Comparison of ENCODE assay signal across 13 cellular contexts in the genomic region with DNA sequence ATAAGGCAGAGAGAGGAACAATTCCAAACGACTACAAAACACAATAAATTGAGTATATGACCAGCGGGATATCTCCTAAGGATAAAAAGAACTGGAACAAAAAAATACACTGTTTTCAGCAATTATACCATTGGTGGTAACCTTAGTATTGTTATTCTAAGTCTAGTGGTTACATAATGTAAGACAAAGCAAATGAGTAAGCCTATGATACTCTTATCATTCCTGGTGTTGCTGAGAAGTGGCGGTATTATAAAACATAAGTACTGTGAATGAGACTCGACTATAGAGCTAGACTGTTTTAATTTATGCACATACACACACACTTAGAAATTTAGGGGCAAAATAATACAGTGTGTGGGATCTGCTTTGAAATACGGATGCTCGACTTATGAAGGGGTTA.
DNase-seq lines count a peak whose midpoint lies in the region; ATAC-seq and TF ChIP-seq lines count a peak whose summit lies in the region.
"Had no signal": no experiment of that assay in that cellular context is flagged by ENCODE, and none has a peak within 500 bp of the region (broad histone marks: within the 10 kb centered on the region; RNA-seq: fewer than 3 reads in every experiment).

No MANE protein-coding gene starts in this region.

- H3K9me3 Mint-ChIP-seq in stimulated activated naive B cell treated with anti-CD40 and anti-IgM and Interleukin-4, amounts not matched to agents 10 μg/mL and 1 μg/mL and 100 μg/mL, for 72 hours: peaks cover 2 to 3% of the 10 kb centered on the region in 2 donors
- H3K9me3 Mint-ChIP-seq in Calu3 (ENCODE audit: low read depth, unreplicated experiment): no peaks in the 10 kb centered on the region

- intact Hi-C loops in left ventricle myocardium inferior (cut with micrococcal nuclease) (no loop called here), Right ventricle myocardium inferior (cut with DNase I) (no loop called here), Panc1 (cut with micrococcal nuclease; ENCODE audit: unreplicated experiment) (no loop called here), psoas muscle (cut with DNase I) (no loop called here), Calu3 (cut with micrococcal nuclease; ENCODE audit: unreplicated experiment) (no loop called here)

- H3K4me3 ChIP-seq in left ventricle myocardium inferior: no peak overlapping the region
- H3K4me3 ChIP-seq in Panc1 (ENCODE audit: low read depth in 2 of 2, low read length in 2 of 2): no peak overlapping the region
- no peak overlapping the region for H3K4me3 ChIP-seq in psoas muscle
- H3K4me3 ChIP-seq: tibial nerve had no signal

- WGBS in psoas muscle, 3 donors: 82 to 86% (median 83%) methylated on average over 6 of the region's 6 CpGs

- H3K27ac ChIP-seq in left ventricle myocardium inferior (replicated peaks): peak overlapping the region; percentile 45
- peak overlapping the region; percentile 19; the same call in 1 of the 2 replicates for H3K27ac ChIP-seq in Panc1 (ENCODE audit: low read length)
- no peak overlapping the region for H3K27ac ChIP-seq in psoas muscle
- H3K27ac ChIP-seq: tibial nerve had no signal

- H3K27me3 Mint-ChIP-seq in stimulated activated naive B cell treated with anti-CD40 and anti-IgM and Interleukin-4, amounts not matched to agents 10 μg/mL and 1 μg/mL and 100 μg/mL, for 72 hours: no peaks in the 10 kb centered on the region
- no peaks in the 10 kb centered on the region for H3K27me3 Mint-ChIP-seq in Calu3 (ENCODE audit: unreplicated experiment)

- H3K4me1 ChIP-seq in left ventricle myocardium inferior (peaks cover 78% of the 10 kb centered on the region), Panc1 (ENCODE audit: control insufficient read depth, insufficient read depth, low read length) (peaks cover 70% of the 10 kb centered on the region), psoas muscle (peaks cover 49% of the 10 kb centered on the region)

- BruUV-seq in Panc1 (replicated peaks; lab: Mats Ljungman, UMichigan): no TSS peak
- BruUV-seq in Calu3 (replicated peaks; lab: Mats Ljungman, UMichigan): no TSS peak

- peaks cover 14 to 37% of the 10 kb centered on the region in 2 donors for H3K36me3 Mint-ChIP-seq in stimulated activated naive B cell treated with anti-CD40 and anti-IgM and Interleukin-4, amounts not matched to agents 10 μg/mL and 1 μg/mL and 100 μg/mL, for 72 hours
- H3K36me3 Mint-ChIP-seq in Calu3 (ENCODE audit: insufficient read depth, unreplicated experiment): peaks cover 16% of the 10 kb centered on the region

- TF ChIP-seq CTCF in left ventricle myocardium inferior (IDR thresholded peaks at IDR 0.05; ENCODE audit: borderline replicate concordance) (no peak), Panc1 (IDR thresholded peaks at IDR 0.05) (no peak), psoas muscle (IDR thresholded peaks at IDR 0.05) (no peak), Calu3 (IDR thresholded peaks at IDR 0.05; ENCODE audit: unreplicated experiment) (no peak)

- H3K36me3 ChIP-seq in left ventricle myocardium inferior (no peaks in the 10 kb centered on the region), Panc1 (ENCODE audit: control insufficient read depth, insufficient read depth, low read length) (no peaks in the 10 kb centered on the region), psoas muscle (ENCODE audit: insufficient read depth in 1 of 2, low read depth in 1 of 2) (no peaks in the 10 kb centered on the region)
- H3K36me3 ChIP-seq: tibial nerve had no signal

- in situ Hi-C loops in Panc1 (cut with HindIII; ENCODE audit: low pct_unique_long_range_greater_than_20kb, low sequenced_read_pairs): no loop called here

- no peak for ATAC-seq in Right ventricle myocardium inferior
- no peak for ATAC-seq in Panc1
- no peak for ATAC-seq in stimulated activated naive B cell treated with anti-CD40 and anti-IgM and Interleukin-4, amounts not matched to agents 10 μg/mL and 1 μg/mL and 100 μg/mL, for 72 hours (replicated peaks)
- no peak for ATAC-seq in psoas muscle
- no peak for ATAC-seq in GM18873 (IDR thresholded peaks at IDR 0.05; ENCODE audit: low FRiP score, unreplicated experiment)

- DNase-seq in left ventricle myocardium inferior (no peak), Right ventricle myocardium inferior (ENCODE audit: missing footprints) (no peak), Panc1 (ENCODE audit: low read depth, low spot score) (no peak), dermis blood vessel endothelial cell (peak; percentile 44), psoas muscle (no peak), Calu3 (no peak)
- DNase-seq in stimulated activated naive B cell treated with anti-CD40 and anti-IgM and Interleukin-4, amounts not matched to agents 10 μg/mL and 1 μg/mL and 100 μg/mL, for 72 hours: no peak
- DNase-seq: EL, hypothalamus, NCI-H1930, NCI-H82 had no signal

- H3K27ac Mint-ChIP-seq in stimulated activated naive B cell treated with anti-CD40 and anti-IgM and Interleukin-4, amounts not matched to agents 10 μg/mL and 1 μg/mL and 100 μg/mL, for 72 hours: peak overlapping the region; percentile 33
- no peak overlapping the region for H3K27ac Mint-ChIP-seq in Calu3 (ENCODE audit: unreplicated experiment)

- CTCF ChIA-PET in Panc1 (lab: Charles Lee) (interaction anchor here (0.6 to 0.7 kb wide), 3 partner anchors 304 to 527 kb away, joined by 4 read pairs; no protein-coding TSS in a partner anchor), Calu3 (lab: Charles Lee) (no interaction called here)

- H3K4me1 Mint-ChIP-seq in stimulated activated naive B cell treated with anti-CD40 and anti-IgM and Interleukin-4, amounts not matched to agents 10 μg/mL and 1 μg/mL and 100 μg/mL, for 72 hours: peaks cover 49 to 77% of the 10 kb centered on the region in 2 donors
- peaks cover 43% of the 10 kb centered on the region for H3K4me1 Mint-ChIP-seq in Calu3 (ENCODE audit: low read depth, unreplicated experiment)

- H3K27me3 ChIP-seq in left ventricle myocardium inferior (ENCODE audit: low read depth) (no peaks in the 10 kb centered on the region), Panc1 (ENCODE audit: control insufficient read depth, insufficient read depth, low read length) (no peaks in the 10 kb centered on the region), psoas muscle (ENCODE audit: insufficient read depth in 3 of 3, low read length in 2 of 3) (no peaks in the 10 kb centered on the region)
- H3K27me3 ChIP-seq: tibial nerve had no signal

- H3K9me3 ChIP-seq in left ventricle myocardium inferior (replicated peaks) (peaks cover 6% of the 10 kb centered on the region), Panc1 (ENCODE audit: control insufficient read depth, insufficient read depth, low read depth, low read length) (no peaks in the 10 kb centered on the region), psoas muscle (no peaks in the 10 kb centered on the region)
- H3K9me3 ChIP-seq: tibial nerve had no signal

- POLR2A ChIA-PET in Panc1 (lab: Charles Lee): interaction anchor here (0.5 kb wide), 1 partner anchor 43 kb away, joined by 10 read pairs; no protein-coding TSS in a partner anchor

- H3K4me3 Mint-ChIP-seq in stimulated activated naive B cell treated with anti-CD40 and anti-IgM and Interleukin-4, amounts not matched to agents 10 μg/mL and 1 μg/mL and 100 μg/mL, for 72 hours: no peak overlapping the region
- H3K4me3 Mint-ChIP-seq in Calu3 (ENCODE audit: low read depth, unreplicated experiment): no peak overlapping the region
